17 cellular contexts compared by ENCODE assay signal in genomic region chr5:168683927-168684295, GRCh38.
DNase-seq lines count a peak whose midpoint lies in the region; ATAC-seq and TF ChIP-seq lines count a peak whose summit lies in the region.
"Had no signal": no experiment of that assay in that cellular context is flagged by ENCODE, and none has a peak within 500 bp of the region (broad histone marks: within the 10 kb centered on the region; RNA-seq: fewer than 3 reads in every experiment).

No MANE protein-coding gene starts in this region.

- TF ChIP-seq CTCF in Caco-2 (IDR thresholded peaks at IDR 0.05; ENCODE audit: insufficient read depth in 1 of 2, low read depth in 1 of 2, low read length in 1 of 2, severe bottlenecking in 1 of 2, unreplicated experiment in 1 of 2) = no peak

- no peaks in the 10 kb centered on the region for H3K36me3 Mint-ChIP-seq in activated naive CD4-positive, alpha-beta T cell treated with anti-CD3 and anti-CD28 coated beads, Interleukin-2, amount 50 U/mL, for 24 hours
- no peaks in the 10 kb centered on the region for H3K36me3 Mint-ChIP-seq in Caco-2 (ENCODE audit: insufficient read depth, unreplicated experiment)
- no peaks in the 10 kb centered on the region for H3K36me3 Mint-ChIP-seq in activated naive CD8-positive, alpha-beta T cell treated with anti-CD3 and anti-CD28 coated beads, Interleukin-2, amount 10 ng/mL, durations not matched to agents 7 days and 5 days

- intact Hi-C loops in Caco-2 (cut with micrococcal nuclease; ENCODE audit: unreplicated experiment) = no loop called here

- H3K4me3 Mint-ChIP-seq in activated naive CD4-positive, alpha-beta T cell treated with anti-CD3 and anti-CD28 coated beads, Interleukin-2, amount 50 U/mL, for 24 hours = peak overlapping the region; percentile 59
- no peak overlapping the region for H3K4me3 Mint-ChIP-seq in Caco-2 (ENCODE audit: unreplicated experiment)
- H3K4me3 Mint-ChIP-seq in activated naive CD8-positive, alpha-beta T cell treated with anti-CD3 and anti-CD28 coated beads, Interleukin-2, amount 10 ng/mL, durations not matched to agents 7 days and 5 days = peak overlapping the region; percentile 58

- no peaks in the 10 kb centered on the region for H3K36me3 ChIP-seq in Caco-2 (ENCODE audit: control insufficient read depth, insufficient read depth, low read length)

- H3K9me3 Mint-ChIP-seq in activated naive CD4-positive, alpha-beta T cell treated with anti-CD3 and anti-CD28 coated beads, Interleukin-2, amount 50 U/mL, for 24 hours = no peaks in the 10 kb centered on the region
- H3K9me3 Mint-ChIP-seq in Caco-2 (ENCODE audit: unreplicated experiment) = no peaks in the 10 kb centered on the region
- peaks cover 1% of the 10 kb centered on the region for H3K9me3 Mint-ChIP-seq in activated naive CD8-positive, alpha-beta T cell treated with anti-CD3 and anti-CD28 coated beads, Interleukin-2, amount 10 ng/mL, durations not matched to agents 7 days and 5 days

- H3K4me1 ChIP-seq in Caco-2 = peaks cover 12% of the 10 kb centered on the region

- H3K27me3 Mint-ChIP-seq in activated naive CD4-positive, alpha-beta T cell treated with anti-CD3 and anti-CD28 coated beads, Interleukin-2, amount 50 U/mL, for 24 hours = no peaks in the 10 kb centered on the region
- H3K27me3 Mint-ChIP-seq in Caco-2 (ENCODE audit: insufficient read depth, unreplicated experiment) = no peaks in the 10 kb centered on the region
- H3K27me3 Mint-ChIP-seq in activated naive CD8-positive, alpha-beta T cell treated with anti-CD3 and anti-CD28 coated beads, Interleukin-2, amount 10 ng/mL, durations not matched to agents 7 days and 5 days = peaks cover 4% of the 10 kb centered on the region

- POLR2A ChIA-PET in Caco-2 (lab: Charles Lee) = no interaction called here
- POLR2A ChIA-PET in activated naive CD8-positive, alpha-beta T cell treated with anti-CD3 and anti-CD28 coated beads, Interleukin-2, amount 10 ng/mL, durations not matched to agents 7 days and 5 days (lab: Charles Lee) = no interaction called here

- no peaks in the 10 kb centered on the region for H3K27me3 ChIP-seq in Caco-2 (replicated peaks; ENCODE audit: control insufficient read depth, insufficient read depth, low read length)
- H3K27me3 ChIP-seq: BE2C had no signal

- H3K27ac Mint-ChIP-seq in activated naive CD4-positive, alpha-beta T cell treated with anti-CD3 and anti-CD28 coated beads, Interleukin-2, amount 50 U/mL, for 24 hours = no peak overlapping the region
- H3K27ac Mint-ChIP-seq in Caco-2 (ENCODE audit: unreplicated experiment) = peak overlapping the region; percentile 42
- peak overlapping the region; percentile 75 for H3K27ac Mint-ChIP-seq in activated naive CD8-positive, alpha-beta T cell treated with anti-CD3 and anti-CD28 coated beads, Interleukin-2, amount 10 ng/mL, durations not matched to agents 7 days and 5 days

- no TSS peak for BruUV-seq in Caco-2 (replicated peaks; lab: Mats Ljungman, UMichigan)

- H3K9me3 ChIP-seq in Caco-2 = no peaks in the 10 kb centered on the region
- H3K9me3 ChIP-seq: BE2C had no signal

- H3K4me3 ChIP-seq in Caco-2 (ENCODE audit: low read depth, low read length) = no peak overlapping the region

- CTCF ChIA-PET in Caco-2 (lab: Charles Lee) = no interaction called here

- no peak for DNase-seq in activated naive CD4-positive, alpha-beta T cell treated with Interleukin-2 at 50 U/mL for 16 hours
- DNase-seq in Caco-2 = no peak
- no peak for DNase-seq in activated naive CD8-positive, alpha-beta T cell treated with anti-CD3 and anti-CD28 coated beads, Interleukin-2, amount 10 ng/mL, durations not matched to agents 7 days and 5 days
- peak; percentile 24 for DNase-seq in stimulated activated CD8-positive, alpha-beta memory T cell treated with anti-CD3 and anti-CD28 coated beads, Interleukin-4, amount 100 ng/mL, for 48 hours
- no peak for DNase-seq in activated CD8-positive, alpha-beta memory T cell treated with anti-CD3 and anti-CD28 coated beads, Interleukin-2, amount 50 U/mL, for 4 hours
- DNase-seq in pons (ENCODE audit: low spot score) = no peak
- DNase-seq in nucleus accumbens (lab: John Stamatoyannopoulos, UW) = no peak
- DNase-seq: BE2C, DMS53, HCEC 1CT, Kasumi-1, NCI-H2029, NCI-H2171 treated with DMSO at 0.1 percent for 48 hours, NCI-H510A, Right ventricle myocardium superior had no signal

- H3K4me1 Mint-ChIP-seq in activated naive CD4-positive, alpha-beta T cell treated with anti-CD3 and anti-CD28 coated beads, Interleukin-2, amount 50 U/mL, for 24 hours = peaks cover 8% of the 10 kb centered on the region
- H3K4me1 Mint-ChIP-seq in Caco-2 (ENCODE audit: low read depth, unreplicated experiment) = peaks cover 26% of the 10 kb centered on the region
- H3K4me1 Mint-ChIP-seq in activated naive CD8-positive, alpha-beta T cell treated with anti-CD3 and anti-CD28 coated beads, Interleukin-2, amount 10 ng/mL, durations not matched to agents 7 days and 5 days = peaks cover 9% of the 10 kb centered on the region

- no peak for ATAC-seq in activated naive CD8-positive, alpha-beta T cell treated with anti-CD3 and anti-CD28 coated beads, Interleukin-2, amount 10 ng/mL, durations not matched to agents 7 days and 5 days (ENCODE audit: low read depth)
- ATAC-seq: Panc1 had no signal
